1 cellular context compared by ENCODE assay signal in the genomic region with DNA sequence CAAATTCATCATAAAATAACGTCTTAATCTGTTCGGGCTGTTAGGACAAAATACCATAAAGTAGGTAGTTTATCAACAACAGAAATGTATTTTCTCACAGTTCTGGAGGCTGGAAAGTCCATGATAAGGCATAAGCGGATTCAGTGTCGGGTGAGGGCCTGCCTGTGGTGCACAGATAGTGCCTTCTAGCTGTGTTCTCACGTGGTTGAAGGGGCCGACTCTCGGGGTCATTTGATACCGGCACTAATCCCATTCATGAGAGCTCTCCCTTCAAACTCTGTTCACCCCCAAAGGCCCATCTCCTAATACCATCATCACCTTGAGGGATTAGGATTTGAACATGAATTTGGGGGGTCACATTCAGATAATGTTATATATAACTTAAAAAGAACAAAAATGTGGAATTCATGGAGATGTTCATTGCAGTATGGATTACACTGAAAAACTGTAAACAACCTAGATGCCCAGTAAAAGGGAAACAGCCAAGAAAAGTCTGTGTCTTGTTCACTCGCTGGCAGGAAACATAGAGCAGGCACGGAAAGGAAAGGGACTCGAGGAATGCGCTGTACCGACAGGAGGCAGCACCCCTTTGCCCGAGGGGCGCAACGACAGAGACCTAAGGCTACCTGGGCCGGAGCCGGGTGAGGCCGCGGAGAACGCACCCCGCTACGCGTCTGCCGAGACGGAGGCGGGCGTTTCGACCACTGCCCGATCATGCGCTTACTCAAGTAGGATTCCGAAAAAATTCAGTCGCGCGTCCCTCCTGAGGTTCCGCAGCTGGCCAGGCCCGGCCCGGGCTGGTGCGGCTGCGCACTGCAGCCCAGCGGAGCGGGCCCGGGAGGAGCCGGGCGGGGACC.
A peak's percentile ranks its signal among the peaks of the same experiment; 100 is the strongest.
TF ChIP-seq lines count a peak whose summit lies in the region.

No MANE protein-coding gene starts in this region.

TF ChIP-seq in K562, 482 proteins besides CTCF, POLR2A, EP300 and RAD21 (continued from another document and continues in another):
- TF ChIP-seq, protein P1, sequence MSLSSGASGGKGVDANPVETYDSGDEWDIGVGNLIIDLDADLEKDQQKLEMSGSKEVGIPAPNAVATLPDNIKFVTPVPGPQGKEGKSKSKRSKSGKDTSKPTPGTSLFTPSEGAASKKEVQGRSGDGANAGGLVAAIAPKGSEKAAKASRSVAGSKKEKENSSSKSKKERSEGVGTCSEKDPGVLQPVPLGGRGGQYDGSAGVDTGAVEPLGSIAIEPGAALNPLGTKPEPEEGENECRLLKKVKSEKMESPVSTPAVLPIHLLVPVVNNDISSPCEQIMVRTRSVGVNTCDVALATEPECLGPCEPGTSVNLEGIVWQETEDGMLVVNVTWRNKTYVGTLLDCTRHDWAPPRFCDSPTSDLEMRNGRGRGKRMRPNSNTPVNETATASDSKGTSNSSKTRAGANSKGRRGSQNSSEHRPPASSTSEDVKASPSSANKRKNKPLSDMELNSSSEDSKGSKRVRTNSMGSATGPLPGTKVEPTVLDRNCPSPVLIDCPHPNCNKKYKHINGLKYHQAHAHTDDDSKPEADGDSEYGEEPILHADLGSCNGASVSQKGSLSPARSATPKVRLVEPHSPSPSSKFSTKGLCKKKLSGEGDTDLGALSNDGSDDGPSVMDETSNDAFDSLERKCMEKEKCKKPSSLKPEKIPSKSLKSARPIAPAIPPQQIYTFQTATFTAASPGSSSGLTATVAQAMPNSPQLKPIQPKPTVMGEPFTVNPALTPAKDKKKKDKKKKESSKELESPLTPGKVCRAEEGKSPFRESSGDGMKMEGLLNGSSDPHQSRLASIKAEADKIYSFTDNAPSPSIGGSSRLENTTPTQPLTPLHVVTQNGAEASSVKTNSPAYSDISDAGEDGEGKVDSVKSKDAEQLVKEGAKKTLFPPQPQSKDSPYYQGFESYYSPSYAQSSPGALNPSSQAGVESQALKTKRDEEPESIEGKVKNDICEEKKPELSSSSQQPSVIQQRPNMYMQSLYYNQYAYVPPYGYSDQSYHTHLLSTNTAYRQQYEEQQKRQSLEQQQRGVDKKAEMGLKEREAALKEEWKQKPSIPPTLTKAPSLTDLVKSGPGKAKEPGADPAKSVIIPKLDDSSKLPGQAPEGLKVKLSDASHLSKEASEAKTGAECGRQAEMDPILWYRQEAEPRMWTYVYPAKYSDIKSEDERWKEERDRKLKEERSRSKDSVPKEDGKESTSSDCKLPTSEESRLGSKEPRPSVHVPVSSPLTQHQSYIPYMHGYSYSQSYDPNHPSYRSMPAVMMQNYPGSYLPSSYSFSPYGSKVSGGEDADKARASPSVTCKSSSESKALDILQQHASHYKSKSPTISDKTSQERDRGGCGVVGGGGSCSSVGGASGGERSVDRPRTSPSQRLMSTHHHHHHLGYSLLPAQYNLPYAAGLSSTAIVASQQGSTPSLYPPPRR (CRISPR knock-in tag; IDR thresholded peaks at IDR 0.05; ENCODE audit: borderline replicate concordance): no peak; the same call in 1 of the 2 replicates
- TF ChIP-seq MYC (IDR thresholded peaks at IDR 0.05; ENCODE audit: low read depth, low read length): peak; percentile 73
- no peak; the same call in none of the 2 replicates for TF ChIP-seq MYC (CRISPR knock-in tag; IDR thresholded peaks at IDR 0.05; ENCODE audit: borderline replicate concordance, low read depth)
- TF ChIP-seq EP400 (IDR thresholded peaks at IDR 0.05): peak; percentile 85
- 0 out of 2 replicates have a peak, but pooled peaks have one; percentile 32 for TF ChIP-seq MEF2A (IDR thresholded peaks at IDR 0.05; ENCODE audit: control insufficient read depth, low read depth, low read length)
- peak; percentile 98 for TF ChIP-seq BCOR (IDR thresholded peaks at IDR 0.05)
- no peak for TF ChIP-seq RBM14 (IDR thresholded peaks at IDR 0.05; ENCODE audit: borderline replicate concordance, insufficient read depth, low read depth, low read length)
- peak; percentile 91 for TF ChIP-seq RUNX1 (IDR thresholded peaks at IDR 0.05; ENCODE audit: low read depth)
- TF ChIP-seq FUS (optimal IDR thresholded peaks at IDR 0.05; ENCODE audit: low read depth, low read length): peak; percentile 38
- no peak for TF ChIP-seq RBM25 (IDR thresholded peaks at IDR 0.05; ENCODE audit: low read depth, low read length, severe bottlenecking)
- TF ChIP-seq, protein P2, sequence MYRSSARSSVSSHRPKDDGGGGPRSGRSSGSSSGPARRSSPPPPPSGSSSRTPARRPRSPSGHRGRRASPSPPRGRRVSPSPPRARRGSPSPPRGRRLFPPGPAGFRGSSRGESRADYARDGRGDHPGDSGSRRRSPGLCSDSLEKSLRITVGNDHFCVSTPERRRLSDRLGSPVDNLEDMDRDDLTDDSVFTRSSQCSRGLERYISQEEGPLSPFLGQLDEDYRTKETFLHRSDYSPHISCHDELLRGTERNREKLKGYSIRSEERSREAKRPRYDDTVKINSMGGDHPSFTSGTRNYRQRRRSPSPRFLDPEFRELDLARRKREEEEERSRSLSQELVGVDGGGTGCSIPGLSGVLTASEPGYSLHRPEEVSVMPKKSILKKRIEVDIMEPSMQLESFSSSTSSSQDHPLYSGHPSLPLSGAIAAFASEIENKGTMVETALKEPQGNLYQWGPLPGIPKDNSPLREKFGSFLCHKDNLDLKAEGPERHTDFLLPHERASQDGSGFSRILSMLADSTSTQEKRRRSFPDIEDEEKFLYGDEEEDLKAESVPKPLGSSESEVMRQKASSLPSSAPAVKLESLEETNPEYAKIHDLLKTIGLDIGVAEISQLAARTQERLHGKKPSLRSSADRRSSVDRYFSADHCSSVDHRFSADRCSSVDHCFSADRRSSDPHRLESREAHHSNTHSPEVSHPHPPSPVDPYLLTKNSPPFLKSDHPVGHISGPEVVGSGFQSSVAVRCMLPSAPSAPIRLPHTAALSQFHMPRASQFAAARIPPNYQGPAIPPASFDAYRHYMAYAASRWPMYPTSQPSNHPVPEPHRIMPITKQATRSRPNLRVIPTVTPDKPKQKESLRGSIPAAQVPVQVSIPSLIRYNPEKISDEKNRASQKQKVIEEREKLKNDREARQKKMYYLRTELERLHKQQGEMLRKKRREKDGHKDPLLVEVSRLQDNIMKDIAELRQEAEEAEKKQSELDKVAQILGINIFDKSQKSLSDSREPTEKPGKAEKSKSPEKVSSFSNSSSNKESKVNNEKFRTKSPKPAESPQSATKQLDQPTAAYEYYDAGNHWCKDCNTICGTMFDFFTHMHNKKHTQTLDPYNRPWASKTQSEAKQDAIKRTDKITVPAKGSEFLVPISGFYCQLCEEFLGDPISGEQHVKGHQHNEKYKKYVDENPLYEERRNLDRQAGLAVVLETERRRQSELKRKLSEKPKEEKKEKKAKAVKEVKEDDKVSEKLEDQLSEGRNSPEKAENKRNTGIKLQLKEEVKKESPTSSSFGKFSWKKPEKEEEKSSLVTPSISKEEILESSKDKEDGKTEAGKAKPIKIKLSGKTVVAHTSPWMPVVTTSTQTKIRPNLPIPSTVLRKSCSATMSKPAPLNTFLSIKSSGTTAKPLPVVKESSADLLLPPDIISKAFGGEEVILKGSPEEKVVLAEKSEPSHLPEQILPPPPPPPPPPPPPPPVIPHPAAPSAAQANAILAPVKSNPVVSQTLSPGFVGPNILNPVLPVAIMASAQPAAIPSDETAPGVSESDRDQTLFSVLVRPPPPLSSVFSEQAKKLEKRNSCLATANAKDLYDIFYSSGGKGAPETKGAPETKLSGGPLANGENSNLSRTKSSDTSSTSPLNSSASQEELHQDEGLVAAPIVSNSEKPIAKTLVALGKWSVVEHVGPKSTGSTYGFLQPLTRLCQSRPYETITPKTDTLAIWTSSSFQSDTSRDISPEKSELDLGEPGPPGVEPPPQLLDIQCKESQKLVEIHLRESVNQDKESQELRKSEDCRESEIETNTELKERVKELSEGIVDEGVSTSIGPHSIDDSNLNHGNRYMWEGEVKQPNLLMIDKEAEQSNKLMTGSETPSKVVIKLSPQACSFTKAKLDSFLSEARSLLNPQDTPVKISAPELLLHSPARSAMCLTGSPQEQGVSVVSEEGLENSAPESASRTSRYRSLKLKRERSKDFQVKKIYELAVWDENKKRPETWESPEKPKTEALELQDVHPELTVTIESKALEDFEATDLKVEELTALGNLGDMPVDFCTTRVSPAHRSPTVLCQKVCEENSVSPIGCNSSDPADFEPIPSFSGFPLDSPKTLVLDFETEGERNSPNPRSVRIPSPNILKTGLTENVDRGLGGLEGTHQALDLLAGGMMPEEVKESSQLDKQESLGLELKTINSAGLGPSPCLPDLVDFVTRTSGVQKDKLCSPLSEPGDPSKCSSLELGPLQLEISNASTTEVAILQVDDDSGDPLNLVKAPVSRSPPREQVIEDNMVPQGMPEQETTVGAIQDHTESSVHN (IDR thresholded peaks at IDR 0.05; ENCODE audit: borderline replicate concordance in 1 of 2, low read depth in 1 of 2): peak in 1 of 2 experiments; percentile 68; a peak in 2 of 4 replicates
- TF ChIP-seq ZKSCAN1 (IDR thresholded peaks at IDR 0.05; ENCODE audit: low read depth, low read length): 0 out of 2 replicates have a peak, but pooled peaks have one; percentile 49
- TF ChIP-seq SMARCB1 (IDR thresholded peaks at IDR 0.05; ENCODE audit: insufficient read length, low read depth): peak; percentile 21
- TF ChIP-seq PCBP1 (IDR thresholded peaks at IDR 0.05; ENCODE audit: low read depth, low read length, poor library complexity, severe bottlenecking): no peak
- peak; percentile 71 to 84; a peak in 3 of 4 replicates for TF ChIP-seq HDAC1 (IDR thresholded peaks at IDR 0.05)
- TF ChIP-seq SRSF9 (IDR thresholded peaks at IDR 0.05; ENCODE audit: borderline replicate concordance, low read depth, low read length): no peak
- TF ChIP-seq TEAD1 (CRISPR knock-in tag; IDR thresholded peaks at IDR 0.05): peak; percentile 73 to 93
- TF ChIP-seq, protein P3, sequence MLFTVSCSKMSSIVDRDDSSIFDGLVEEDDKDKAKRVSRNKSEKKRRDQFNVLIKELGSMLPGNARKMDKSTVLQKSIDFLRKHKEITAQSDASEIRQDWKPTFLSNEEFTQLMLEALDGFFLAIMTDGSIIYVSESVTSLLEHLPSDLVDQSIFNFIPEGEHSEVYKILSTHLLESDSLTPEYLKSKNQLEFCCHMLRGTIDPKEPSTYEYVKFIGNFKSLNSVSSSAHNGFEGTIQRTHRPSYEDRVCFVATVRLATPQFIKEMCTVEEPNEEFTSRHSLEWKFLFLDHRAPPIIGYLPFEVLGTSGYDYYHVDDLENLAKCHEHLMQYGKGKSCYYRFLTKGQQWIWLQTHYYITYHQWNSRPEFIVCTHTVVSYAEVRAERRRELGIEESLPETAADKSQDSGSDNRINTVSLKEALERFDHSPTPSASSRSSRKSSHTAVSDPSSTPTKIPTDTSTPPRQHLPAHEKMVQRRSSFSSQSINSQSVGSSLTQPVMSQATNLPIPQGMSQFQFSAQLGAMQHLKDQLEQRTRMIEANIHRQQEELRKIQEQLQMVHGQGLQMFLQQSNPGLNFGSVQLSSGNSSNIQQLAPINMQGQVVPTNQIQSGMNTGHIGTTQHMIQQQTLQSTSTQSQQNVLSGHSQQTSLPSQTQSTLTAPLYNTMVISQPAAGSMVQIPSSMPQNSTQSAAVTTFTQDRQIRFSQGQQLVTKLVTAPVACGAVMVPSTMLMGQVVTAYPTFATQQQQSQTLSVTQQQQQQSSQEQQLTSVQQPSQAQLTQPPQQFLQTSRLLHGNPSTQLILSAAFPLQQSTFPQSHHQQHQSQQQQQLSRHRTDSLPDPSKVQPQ (CRISPR knock-in tag; IDR thresholded peaks at IDR 0.05; ENCODE audit: borderline replicate concordance): peak; percentile 90; the same call in 1 of the 2 replicates
- TF ChIP-seq EZH2 (IDR thresholded peaks at IDR 0.05; ENCODE audit: borderline replicate concordance, low read depth, low read length): peak; percentile 94; the same call in 1 of the 2 replicates
- TF ChIP-seq, protein P4, sequence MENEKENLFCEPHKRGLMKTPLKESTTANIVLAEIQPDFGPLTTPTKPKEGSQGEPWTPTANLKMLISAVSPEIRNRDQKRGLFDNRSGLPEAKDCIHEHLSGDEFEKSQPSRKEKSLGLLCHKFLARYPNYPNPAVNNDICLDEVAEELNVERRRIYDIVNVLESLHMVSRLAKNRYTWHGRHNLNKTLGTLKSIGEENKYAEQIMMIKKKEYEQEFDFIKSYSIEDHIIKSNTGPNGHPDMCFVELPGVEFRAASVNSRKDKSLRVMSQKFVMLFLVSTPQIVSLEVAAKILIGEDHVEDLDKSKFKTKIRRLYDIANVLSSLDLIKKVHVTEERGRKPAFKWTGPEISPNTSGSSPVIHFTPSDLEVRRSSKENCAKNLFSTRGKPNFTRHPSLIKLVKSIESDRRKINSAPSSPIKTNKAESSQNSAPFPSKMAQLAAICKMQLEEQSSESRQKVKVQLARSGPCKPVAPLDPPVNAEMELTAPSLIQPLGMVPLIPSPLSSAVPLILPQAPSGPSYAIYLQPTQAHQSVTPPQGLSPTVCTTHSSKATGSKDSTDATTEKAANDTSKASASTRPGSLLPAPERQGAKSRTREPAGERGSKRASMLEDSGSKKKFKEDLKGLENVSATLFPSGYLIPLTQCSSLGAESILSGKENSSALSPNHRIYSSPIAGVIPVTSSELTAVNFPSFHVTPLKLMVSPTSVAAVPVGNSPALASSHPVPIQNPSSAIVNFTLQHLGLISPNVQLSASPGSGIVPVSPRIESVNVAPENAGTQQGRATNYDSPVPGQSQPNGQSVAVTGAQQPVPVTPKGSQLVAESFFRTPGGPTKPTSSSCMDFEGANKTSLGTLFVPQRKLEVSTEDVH (IDR thresholded peaks at IDR 0.05; ENCODE audit: low read depth, partially characterized antibody): peak; percentile 12
- TF ChIP-seq ZNF197 (CRISPR knock-in tag; IDR thresholded peaks at IDR 0.05; ENCODE audit: low read depth): peak; percentile 94
- no peak for TF ChIP-seq KAT8 (IDR thresholded peaks at IDR 0.05; ENCODE audit: low read depth)
- TF ChIP-seq, protein P5, sequence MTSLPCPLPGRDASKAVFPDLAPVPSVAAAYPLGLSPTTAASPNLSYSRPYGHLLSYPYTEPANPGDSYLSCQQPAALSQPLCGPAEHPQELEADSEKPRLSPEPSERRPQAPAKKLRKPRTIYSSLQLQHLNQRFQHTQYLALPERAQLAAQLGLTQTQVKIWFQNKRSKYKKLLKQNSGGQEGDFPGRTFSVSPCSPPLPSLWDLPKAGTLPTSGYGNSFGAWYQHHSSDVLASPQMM (CRISPR knock-in tag; IDR thresholded peaks at IDR 0.05): no peak
- TF ChIP-seq ZKSCAN8 (CRISPR knock-in tag; IDR thresholded peaks at IDR 0.05): peak; percentile 94
- TF ChIP-seq, protein P6, sequence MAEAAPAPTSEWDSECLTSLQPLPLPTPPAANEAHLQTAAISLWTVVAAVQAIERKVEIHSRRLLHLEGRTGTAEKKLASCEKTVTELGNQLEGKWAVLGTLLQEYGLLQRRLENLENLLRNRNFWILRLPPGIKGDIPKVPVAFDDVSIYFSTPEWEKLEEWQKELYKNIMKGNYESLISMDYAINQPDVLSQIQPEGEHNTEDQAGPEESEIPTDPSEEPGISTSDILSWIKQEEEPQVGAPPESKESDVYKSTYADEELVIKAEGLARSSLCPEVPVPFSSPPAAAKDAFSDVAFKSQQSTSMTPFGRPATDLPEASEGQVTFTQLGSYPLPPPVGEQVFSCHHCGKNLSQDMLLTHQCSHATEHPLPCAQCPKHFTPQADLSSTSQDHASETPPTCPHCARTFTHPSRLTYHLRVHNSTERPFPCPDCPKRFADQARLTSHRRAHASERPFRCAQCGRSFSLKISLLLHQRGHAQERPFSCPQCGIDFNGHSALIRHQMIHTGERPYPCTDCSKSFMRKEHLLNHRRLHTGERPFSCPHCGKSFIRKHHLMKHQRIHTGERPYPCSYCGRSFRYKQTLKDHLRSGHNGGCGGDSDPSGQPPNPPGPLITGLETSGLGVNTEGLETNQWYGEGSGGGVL (CRISPR knock-in tag; IDR thresholded peaks at IDR 0.05): no peak
- TF ChIP-seq, protein P7, sequence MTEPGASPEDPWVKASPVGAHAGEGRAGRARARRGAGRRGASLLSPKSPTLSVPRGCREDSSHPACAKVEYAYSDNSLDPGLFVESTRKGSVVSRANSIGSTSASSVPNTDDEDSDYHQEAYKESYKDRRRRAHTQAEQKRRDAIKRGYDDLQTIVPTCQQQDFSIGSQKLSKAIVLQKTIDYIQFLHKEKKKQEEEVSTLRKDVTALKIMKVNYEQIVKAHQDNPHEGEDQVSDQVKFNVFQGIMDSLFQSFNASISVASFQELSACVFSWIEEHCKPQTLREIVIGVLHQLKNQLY (CRISPR knock-in tag; conservative IDR thresholded peaks at IDR 0.05): no peak
- TF ChIP-seq ZNF354B (CRISPR knock-in tag; IDR thresholded peaks at IDR 0.05): peak; percentile 75; the same call in 1 of the 2 replicates
